8 cellular contexts compared by ENCODE assay signal in the genomic region with DNA sequence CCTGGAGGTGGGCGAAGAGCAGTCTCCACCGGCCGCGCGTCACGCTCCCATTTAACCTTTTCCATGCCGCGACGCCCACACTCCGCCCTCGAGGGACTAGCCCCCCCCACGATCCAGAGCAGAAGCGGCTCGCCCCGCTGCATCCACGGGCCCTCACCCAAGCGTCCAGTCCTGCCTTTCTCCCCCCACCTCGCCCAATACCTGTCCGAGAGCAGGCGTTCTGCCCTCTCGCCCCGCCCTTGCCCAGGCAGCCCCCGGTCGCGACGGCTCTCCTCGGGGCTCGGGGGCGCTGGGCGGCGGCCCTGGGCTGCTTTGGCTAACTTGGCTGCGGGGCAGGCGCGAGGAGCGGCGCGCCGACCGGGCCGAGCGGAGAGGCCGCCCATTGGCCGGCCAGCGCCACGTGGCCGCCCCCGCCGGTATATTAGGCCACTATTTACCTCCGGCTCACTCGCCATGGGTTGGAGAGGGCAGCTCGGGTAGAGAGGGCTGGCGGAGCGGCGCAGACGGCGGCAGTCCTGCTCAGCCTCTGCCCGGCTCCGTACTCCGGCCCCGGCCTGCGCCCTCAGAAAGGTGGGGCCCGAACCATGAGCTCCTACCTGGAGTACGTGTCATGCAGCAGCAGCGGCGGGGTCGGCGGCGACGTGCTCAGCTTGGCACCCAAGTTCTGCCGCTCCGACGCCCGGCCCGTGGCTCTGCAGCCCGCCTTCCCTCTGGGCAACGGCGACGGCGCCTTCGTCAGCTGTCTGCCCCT. TPM values are rescaled to one million over a fixed set of nuclear protein-coding genes. Genes with fewer than 3 reads are reported as not detected.
DNase-seq lines count a peak whose midpoint lies in the region; ATAC-seq and TF ChIP-seq lines count a peak whose summit lies in the region.

A gene (plus strand): TSS at position 451 of the 751 bp plus-strand sequence. CDS start 134 bp downstream, at position 585.

- H3K27ac ChIP-seq in right atrium auricular region (peak within 1 kb of the TSS in 1 of 2 donors; percentile 14), prostate gland (peak within 1 kb of the TSS in 1 of 2 donors; percentile 33)

- POLR2A ChIA-PET in activated naive CD8-positive, alpha-beta T cell treated with anti-CD3 and anti-CD28 coated beads, Interleukin-2, amount 10 ng/mL, durations not matched to agents 7 days and 5 days (lab: Charles Lee): no interaction called here

- H3K27ac Mint-ChIP-seq in activated naive CD8-positive, alpha-beta T cell treated with anti-CD3 and anti-CD28 coated beads, Interleukin-2, amount 10 ng/mL, durations not matched to agents 7 days and 5 days: no peak within 1 kb of the TSS

- no peak for TF ChIP-seq CTCF in right atrium auricular region (IDR thresholded peaks at IDR 0.05)
- TF ChIP-seq CTCF in prostate gland (IDR thresholded peaks at IDR 0.05): no peak

- DNase-seq in SHP77 (lab: John Stamatoyannopoulos, UW): peak; percentile 30 to 36
- DNase-seq in SHP77 treated with DMSO at 0.1 percent for 48 hours (lab: John Stamatoyannopoulos, UW): no peak
- peak; percentile 53 for DNase-seq in NCI-H1092 treated with DMSO at 0.1 percent for 48 hours (lab: John Stamatoyannopoulos, UW)
- peak; percentile 42 for DNase-seq in activated naive CD8-positive, alpha-beta T cell treated with anti-CD3 and anti-CD28 coated beads, Interleukin-2, amount 10 ng/mL, durations not matched to agents 7 days and 5 days
- DNase-seq in right atrium auricular region (ENCODE audit: low spot score): no peak
- peak; percentile 36 for DNase-seq in prostate gland (ENCODE audit: low spot score)
- DNase-seq in NCI-H2107 (lab: John Stamatoyannopoulos, UW): no peak
- DNase-seq in GOT3 (lab: John Stamatoyannopoulos, UW): no peak

- H3K36me3 ChIP-seq in right atrium auricular region (no peaks in the 10 kb centered on the region), prostate gland (no peaks in the 10 kb centered on the region)

- ATAC-seq in activated naive CD8-positive, alpha-beta T cell treated with anti-CD3 and anti-CD28 coated beads, Interleukin-2, amount 10 ng/mL, durations not matched to agents 7 days and 5 days (ENCODE audit: low read depth): peak; percentile 46

- H3K27me3 ChIP-seq in right atrium auricular region: peaks cover 30 to 36% of the 10 kb centered on the region in 2 donors
- H3K27me3 ChIP-seq in prostate gland (replicated peaks; ENCODE audit: insufficient read depth): peaks cover 9% of the 10 kb centered on the region

- WGBS in prostate gland: 2% methylated on average over 42 of the region's 80 CpGs

- H3K4me3 ChIP-seq in right atrium auricular region (peak within 1 kb of the TSS; percentile 35 to 51), prostate gland (peak within 1 kb of the TSS; percentile 29 to 44)

- H3K4me1 Mint-ChIP-seq in activated naive CD8-positive, alpha-beta T cell treated with anti-CD3 and anti-CD28 coated beads, Interleukin-2, amount 10 ng/mL, durations not matched to agents 7 days and 5 days: peaks cover 10% of the 10 kb centered on the region

- H3K9me3 ChIP-seq in right atrium auricular region (no peaks in the 10 kb centered on the region), prostate gland (no peaks in the 10 kb centered on the region)

- no peaks in the 10 kb centered on the region for H3K36me3 Mint-ChIP-seq in activated naive CD8-positive, alpha-beta T cell treated with anti-CD3 and anti-CD28 coated beads, Interleukin-2, amount 10 ng/mL, durations not matched to agents 7 days and 5 days

- no peaks in the 10 kb centered on the region for H3K9me3 Mint-ChIP-seq in activated naive CD8-positive, alpha-beta T cell treated with anti-CD3 and anti-CD28 coated beads, Interleukin-2, amount 10 ng/mL, durations not matched to agents 7 days and 5 days

- H3K27me3 Mint-ChIP-seq in activated naive CD8-positive, alpha-beta T cell treated with anti-CD3 and anti-CD28 coated beads, Interleukin-2, amount 10 ng/mL, durations not matched to agents 7 days and 5 days: peaks cover 87% of the 10 kb centered on the region

- H3K4me3 Mint-ChIP-seq in activated naive CD8-positive, alpha-beta T cell treated with anti-CD3 and anti-CD28 coated beads, Interleukin-2, amount 10 ng/mL, durations not matched to agents 7 days and 5 days: peak within 1 kb of the TSS; percentile 77

- no peak for TF ChIP-seq POLR2A in prostate gland (IDR thresholded peaks at IDR 0.05)

- intact Hi-C loops in prostate gland (cut with DNase I): no loop called here

- peaks cover 0 to 30% of the 10 kb centered on the region in 2 donors for H3K4me1 ChIP-seq in right atrium auricular region
- no peaks in the 10 kb centered on the region for H3K4me1 ChIP-seq in prostate gland (replicated peaks)

RNA-seq across cellular contexts. Expression of the gene that starts here (rescaled TPM):
- not detected for total RNA-seq in activated naive CD8-positive, alpha-beta T cell treated with anti-CD3 and anti-CD28 coated beads, Interleukin-2, amount 10 ng/mL, durations not matched to agents 7 days and 5 days
- total RNA-seq in right atrium auricular region (not detected), prostate gland (1 to 10 TPM; 2.3 to 6.1 TPM)

Comparison
In these comparisons a context has a peak if more than half of its experiments do, and no peak if none do; other contexts are left out.
1. DNase-seq: peak in SHP77 (2 of 2), NCI-H1092 treated with DMSO at 0.1 percent for 48 hours (single experiment) and prostate gland (single experiment); none in SHP77 treated with DMSO at 0.1 percent for 48 hours (single experiment), right atrium auricular region (single experiment), NCI-H2107 (single experiment) and GOT3 (single experiment).
2. Peak in DNase-seq and ATAC-seq in activated naive CD8-positive, alpha-beta T cell treated with anti-CD3 and anti-CD28 coated beads, Interleukin-2, amount 10 ng/mL, durations not matched to agents 7 days and 5 days; RNA of the gene not detected or under 1 TPM.